1 cellular context compared by ENCODE assay signal in the genomic region with DNA sequence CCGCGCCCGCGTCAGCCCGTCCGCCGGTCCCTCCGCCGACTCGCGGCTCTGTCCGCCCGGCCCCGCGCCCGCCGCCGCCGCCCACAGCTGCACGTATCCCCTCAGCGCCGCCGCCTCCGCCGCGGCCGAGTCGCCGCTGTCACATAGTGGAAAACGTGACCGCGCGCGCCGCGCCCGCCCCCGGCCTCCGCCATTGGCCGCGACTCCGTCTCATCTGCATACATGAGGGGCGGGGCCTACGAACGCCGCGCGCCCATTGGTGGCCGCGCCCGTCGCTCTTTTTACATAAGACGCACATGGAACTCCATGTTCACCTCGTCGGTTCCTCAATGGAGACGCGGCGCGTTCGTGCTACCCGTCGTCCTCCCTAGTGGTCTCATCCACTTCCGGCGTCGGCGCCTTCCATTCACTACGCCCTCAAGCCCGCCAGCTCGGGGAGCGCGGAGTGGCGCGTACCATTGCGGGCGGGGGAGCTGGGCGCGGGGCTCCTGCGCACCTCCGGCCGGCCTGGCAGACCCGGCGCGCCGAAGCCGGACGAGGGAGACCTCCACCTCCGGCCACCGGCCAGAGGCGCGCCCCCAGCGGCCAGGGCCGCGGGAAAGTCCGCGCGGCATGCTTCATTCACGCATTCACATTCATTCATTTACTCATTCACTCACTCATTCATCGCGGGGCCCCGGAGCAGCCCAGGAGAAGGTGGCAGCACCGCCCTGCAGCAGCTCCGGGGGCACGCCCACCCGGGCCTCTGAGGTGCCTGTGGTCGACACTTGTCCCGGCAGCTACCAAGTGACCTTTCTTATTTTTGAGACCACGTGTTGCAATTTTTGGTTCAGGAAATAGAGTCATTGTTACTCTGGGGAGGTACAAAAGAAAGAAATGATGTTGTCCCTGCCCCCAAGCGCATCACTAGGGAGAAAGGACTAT.
A peak's percentile ranks its signal among the peaks of the same experiment; 100 is the strongest.
TF ChIP-seq lines count a peak whose summit lies in the region.

No MANE protein-coding gene starts in this region.

TF ChIP-seq in K562, 482 proteins besides CTCF, POLR2A, EP300 and RAD21 (continued from another document and continues in another):
- TF ChIP-seq POLR2AphosphoS5 (IDR thresholded peaks at IDR 0.05; ENCODE audit: control insufficient read depth, insufficient read depth, low read depth, low read length) (0 out of 2 replicates have a peak, but pooled peaks have one; percentile 1), PTRF (tag; IDR thresholded peaks at IDR 0.05) (no peak), EHMT2 (IDR thresholded peaks at IDR 0.05) (no peak), SUPT5H (IDR thresholded peaks at IDR 0.05) (0 out of 2 replicates have a peak, but pooled peaks have one; percentile 27), HSF4 (CRISPR knock-in tag; IDR thresholded peaks at IDR 0.05; ENCODE audit: borderline replicate concordance) (no peak), PCBP1 (IDR thresholded peaks at IDR 0.05; ENCODE audit: low read depth, low read length, poor library complexity, severe bottlenecking) (peak; percentile 30), HCFC1 (IDR thresholded peaks at IDR 0.05; ENCODE audit: low read depth, low read length) (no peak), ADNP (tag; IDR thresholded peaks at IDR 0.05) (no peak), ZNF3 (CRISPR knock-in tag; IDR thresholded peaks at IDR 0.05) (no peak), CHD2 (IDR thresholded peaks at IDR 0.05; ENCODE audit: low read depth, low read length) (peak; percentile 68), ZNF444 (CRISPR knock-in tag; IDR thresholded peaks at IDR 0.05) (no peak), PHB (CRISPR knock-in tag; IDR thresholded peaks at IDR 0.05) (no peak), NR3C1 (CRISPR knock-in tag; IDR thresholded peaks at IDR 0.05) (no peak), ZNF41 (CRISPR knock-in tag; conservative IDR thresholded peaks at IDR 0.05) (no peak), HNRNPLL (IDR thresholded peaks at IDR 0.05; ENCODE audit: low read depth, low read length, poor library complexity, severe bottlenecking) (peak; percentile 38), FOSL1 (tag; conservative IDR thresholded peaks at IDR 0.05) (peak; percentile 28; the same call in 1 of the 2 replicates), FOXA3 (CRISPR knock-in tag; conservative IDR thresholded peaks at IDR 0.05 in 1 of 2, IDR thresholded peaks at IDR 0.05 in 1 of 2) (no peak), DACH1 (IDR thresholded peaks at IDR 0.05; ENCODE audit: partially characterized antibody) (no peak), RCOR1 (IDR thresholded peaks at IDR 0.05; ENCODE audit: borderline replicate concordance in 1 of 2, low read depth in 2 of 2, low read length in 2 of 2) (no peak), ZNF224 (CRISPR knock-in tag; IDR thresholded peaks at IDR 0.05) (no peak), MED1 (CRISPR knock-in tag; IDR thresholded peaks at IDR 0.05; ENCODE audit: borderline replicate concordance) (no peak), SNIP1 (IDR thresholded peaks at IDR 0.05; ENCODE audit: low read depth) (no peak)
- TF ChIP-seq, protein P1, sequence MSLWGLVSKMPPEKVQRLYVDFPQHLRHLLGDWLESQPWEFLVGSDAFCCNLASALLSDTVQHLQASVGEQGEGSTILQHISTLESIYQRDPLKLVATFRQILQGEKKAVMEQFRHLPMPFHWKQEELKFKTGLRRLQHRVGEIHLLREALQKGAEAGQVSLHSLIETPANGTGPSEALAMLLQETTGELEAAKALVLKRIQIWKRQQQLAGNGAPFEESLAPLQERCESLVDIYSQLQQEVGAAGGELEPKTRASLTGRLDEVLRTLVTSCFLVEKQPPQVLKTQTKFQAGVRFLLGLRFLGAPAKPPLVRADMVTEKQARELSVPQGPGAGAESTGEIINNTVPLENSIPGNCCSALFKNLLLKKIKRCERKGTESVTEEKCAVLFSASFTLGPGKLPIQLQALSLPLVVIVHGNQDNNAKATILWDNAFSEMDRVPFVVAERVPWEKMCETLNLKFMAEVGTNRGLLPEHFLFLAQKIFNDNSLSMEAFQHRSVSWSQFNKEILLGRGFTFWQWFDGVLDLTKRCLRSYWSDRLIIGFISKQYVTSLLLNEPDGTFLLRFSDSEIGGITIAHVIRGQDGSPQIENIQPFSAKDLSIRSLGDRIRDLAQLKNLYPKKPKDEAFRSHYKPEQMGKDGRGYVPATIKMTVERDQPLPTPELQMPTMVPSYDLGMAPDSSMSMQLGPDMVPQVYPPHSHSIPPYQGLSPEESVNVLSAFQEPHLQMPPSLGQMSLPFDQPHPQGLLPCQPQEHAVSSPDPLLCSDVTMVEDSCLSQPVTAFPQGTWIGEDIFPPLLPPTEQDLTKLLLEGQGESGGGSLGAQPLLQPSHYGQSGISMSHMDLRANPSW (CRISPR knock-in tag; IDR thresholded peaks at IDR 0.05) = no peak
- TF ChIP-seq, protein P2, sequence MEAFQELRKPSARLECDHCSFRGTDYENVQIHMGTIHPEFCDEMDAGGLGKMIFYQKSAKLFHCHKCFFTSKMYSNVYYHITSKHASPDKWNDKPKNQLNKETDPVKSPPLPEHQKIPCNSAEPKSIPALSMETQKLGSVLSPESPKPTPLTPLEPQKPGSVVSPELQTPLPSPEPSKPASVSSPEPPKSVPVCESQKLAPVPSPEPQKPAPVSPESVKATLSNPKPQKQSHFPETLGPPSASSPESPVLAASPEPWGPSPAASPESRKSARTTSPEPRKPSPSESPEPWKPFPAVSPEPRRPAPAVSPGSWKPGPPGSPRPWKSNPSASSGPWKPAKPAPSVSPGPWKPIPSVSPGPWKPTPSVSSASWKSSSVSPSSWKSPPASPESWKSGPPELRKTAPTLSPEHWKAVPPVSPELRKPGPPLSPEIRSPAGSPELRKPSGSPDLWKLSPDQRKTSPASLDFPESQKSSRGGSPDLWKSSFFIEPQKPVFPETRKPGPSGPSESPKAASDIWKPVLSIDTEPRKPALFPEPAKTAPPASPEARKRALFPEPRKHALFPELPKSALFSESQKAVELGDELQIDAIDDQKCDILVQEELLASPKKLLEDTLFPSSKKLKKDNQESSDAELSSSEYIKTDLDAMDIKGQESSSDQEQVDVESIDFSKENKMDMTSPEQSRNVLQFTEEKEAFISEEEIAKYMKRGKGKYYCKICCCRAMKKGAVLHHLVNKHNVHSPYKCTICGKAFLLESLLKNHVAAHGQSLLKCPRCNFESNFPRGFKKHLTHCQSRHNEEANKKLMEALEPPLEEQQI (IDR thresholded peaks at IDR 0.05) = no peak
- TF ChIP-seq, protein P3, sequence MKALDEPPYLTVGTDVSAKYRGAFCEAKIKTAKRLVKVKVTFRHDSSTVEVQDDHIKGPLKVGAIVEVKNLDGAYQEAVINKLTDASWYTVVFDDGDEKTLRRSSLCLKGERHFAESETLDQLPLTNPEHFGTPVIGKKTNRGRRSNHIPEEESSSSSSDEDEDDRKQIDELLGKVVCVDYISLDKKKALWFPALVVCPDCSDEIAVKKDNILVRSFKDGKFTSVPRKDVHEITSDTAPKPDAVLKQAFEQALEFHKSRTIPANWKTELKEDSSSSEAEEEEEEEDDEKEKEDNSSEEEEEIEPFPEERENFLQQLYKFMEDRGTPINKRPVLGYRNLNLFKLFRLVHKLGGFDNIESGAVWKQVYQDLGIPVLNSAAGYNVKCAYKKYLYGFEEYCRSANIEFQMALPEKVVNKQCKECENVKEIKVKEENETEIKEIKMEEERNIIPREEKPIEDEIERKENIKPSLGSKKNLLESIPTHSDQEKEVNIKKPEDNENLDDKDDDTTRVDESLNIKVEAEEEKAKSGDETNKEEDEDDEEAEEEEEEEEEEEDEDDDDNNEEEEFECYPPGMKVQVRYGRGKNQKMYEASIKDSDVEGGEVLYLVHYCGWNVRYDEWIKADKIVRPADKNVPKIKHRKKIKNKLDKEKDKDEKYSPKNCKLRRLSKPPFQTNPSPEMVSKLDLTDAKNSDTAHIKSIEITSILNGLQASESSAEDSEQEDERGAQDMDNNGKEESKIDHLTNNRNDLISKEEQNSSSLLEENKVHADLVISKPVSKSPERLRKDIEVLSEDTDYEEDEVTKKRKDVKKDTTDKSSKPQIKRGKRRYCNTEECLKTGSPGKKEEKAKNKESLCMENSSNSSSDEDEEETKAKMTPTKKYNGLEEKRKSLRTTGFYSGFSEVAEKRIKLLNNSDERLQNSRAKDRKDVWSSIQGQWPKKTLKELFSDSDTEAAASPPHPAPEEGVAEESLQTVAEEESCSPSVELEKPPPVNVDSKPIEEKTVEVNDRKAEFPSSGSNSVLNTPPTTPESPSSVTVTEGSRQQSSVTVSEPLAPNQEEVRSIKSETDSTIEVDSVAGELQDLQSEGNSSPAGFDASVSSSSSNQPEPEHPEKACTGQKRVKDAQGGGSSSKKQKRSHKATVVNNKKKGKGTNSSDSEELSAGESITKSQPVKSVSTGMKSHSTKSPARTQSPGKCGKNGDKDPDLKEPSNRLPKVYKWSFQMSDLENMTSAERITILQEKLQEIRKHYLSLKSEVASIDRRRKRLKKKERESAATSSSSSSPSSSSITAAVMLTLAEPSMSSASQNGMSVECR (CRISPR knock-in tag; IDR thresholded peaks at IDR 0.05) = peak; percentile 27; the same call in 1 of the 2 replicates
- TF ChIP-seq, protein P4, sequence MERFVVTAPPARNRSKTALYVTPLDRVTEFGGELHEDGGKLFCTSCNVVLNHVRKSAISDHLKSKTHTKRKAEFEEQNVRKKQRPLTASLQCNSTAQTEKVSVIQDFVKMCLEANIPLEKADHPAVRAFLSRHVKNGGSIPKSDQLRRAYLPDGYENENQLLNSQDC (CRISPR knock-in tag; IDR thresholded peaks at IDR 0.05) = no peak
- TF ChIP-seq, protein P5, sequence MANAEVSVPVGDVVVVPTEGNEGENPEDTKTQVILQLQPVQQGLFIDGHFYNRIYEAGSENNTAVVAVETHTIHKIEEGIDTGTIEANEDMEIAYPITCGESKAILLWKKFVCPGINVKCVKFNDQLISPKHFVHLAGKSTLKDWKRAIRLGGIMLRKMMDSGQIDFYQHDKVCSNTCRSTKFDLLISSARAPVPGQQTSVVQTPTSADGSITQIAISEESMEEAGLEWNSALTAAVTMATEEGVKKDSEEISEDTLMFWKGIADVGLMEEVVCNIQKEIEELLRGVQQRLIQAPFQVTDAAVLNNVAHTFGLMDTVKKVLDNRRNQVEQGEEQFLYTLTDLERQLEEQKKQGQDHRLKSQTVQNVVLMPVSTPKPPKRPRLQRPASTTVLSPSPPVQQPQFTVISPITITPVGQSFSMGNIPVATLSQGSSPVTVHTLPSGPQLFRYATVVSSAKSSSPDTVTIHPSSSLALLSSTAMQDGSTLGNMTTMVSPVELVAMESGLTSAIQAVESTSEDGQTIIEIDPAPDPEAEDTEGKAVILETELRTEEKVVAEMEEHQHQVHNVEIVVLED (CRISPR knock-in tag; IDR thresholded peaks at IDR 0.05) = peak; percentile 44; the same call in 1 of the 2 replicates
- TF ChIP-seq, protein P6, sequence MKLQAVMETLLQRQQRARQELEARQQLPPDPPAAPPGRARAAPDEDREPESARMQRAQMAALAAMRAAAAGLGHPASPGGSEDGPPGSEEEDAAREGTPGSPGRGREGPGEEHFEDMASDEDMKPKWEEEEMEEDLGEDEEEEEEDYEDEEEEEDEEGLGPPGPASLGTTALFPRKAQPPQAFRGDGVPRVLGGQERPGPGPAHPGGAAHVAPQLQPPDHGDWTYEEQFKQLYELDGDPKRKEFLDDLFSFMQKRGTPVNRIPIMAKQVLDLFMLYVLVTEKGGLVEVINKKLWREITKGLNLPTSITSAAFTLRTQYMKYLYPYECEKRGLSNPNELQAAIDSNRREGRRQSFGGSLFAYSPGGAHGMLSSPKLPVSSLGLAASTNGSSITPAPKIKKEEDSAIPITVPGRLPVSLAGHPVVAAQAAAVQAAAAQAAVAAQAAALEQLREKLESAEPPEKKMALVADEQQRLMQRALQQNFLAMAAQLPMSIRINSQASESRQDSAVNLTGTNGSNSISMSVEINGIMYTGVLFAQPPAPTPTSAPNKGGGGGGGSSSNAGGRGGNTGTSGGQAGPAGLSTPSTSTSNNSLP (IDR thresholded peaks at IDR 0.05; ENCODE audit: borderline replicate concordance, low read depth, low read length) = no peak
- TF ChIP-seq, protein P7, sequence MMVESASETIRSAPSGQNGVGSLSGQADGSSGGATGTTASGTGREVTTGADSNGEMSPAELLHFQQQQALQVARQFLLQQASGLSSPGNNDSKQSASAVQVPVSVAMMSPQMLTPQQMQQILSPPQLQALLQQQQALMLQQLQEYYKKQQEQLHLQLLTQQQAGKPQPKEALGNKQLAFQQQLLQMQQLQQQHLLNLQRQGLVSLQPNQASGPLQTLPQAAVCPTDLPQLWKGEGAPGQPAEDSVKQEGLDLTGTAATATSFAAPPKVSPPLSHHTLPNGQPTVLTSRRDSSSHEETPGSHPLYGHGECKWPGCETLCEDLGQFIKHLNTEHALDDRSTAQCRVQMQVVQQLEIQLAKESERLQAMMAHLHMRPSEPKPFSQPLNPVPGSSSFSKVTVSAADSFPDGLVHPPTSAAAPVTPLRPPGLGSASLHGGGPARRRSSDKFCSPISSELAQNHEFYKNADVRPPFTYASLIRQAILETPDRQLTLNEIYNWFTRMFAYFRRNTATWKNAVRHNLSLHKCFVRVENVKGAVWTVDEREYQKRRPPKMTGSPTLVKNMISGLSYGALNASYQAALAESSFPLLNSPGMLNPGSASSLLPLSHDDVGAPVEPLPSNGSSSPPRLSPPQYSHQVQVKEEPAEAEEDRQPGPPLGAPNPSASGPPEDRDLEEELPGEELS (CRISPR knock-in tag; IDR thresholded peaks at IDR 0.05; ENCODE audit: borderline replicate concordance) = no peak
- TF ChIP-seq, protein P8, sequence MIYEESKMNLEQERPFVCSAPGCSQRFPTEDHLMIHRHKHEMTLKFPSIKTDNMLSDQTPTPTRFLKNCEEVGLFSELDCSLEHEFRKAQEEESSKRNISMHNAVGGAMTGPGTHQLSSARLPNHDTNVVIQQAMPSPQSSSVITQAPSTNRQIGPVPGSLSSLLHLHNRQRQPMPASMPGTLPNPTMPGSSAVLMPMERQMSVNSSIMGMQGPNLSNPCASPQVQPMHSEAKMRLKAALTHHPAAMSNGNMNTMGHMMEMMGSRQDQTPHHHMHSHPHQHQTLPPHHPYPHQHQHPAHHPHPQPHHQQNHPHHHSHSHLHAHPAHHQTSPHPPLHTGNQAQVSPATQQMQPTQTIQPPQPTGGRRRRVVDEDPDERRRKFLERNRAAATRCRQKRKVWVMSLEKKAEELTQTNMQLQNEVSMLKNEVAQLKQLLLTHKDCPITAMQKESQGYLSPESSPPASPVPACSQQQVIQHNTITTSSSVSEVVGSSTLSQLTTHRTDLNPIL (CRISPR knock-in tag; IDR thresholded peaks at IDR 0.05) = no peak
- TF ChIP-seq, protein P9, sequence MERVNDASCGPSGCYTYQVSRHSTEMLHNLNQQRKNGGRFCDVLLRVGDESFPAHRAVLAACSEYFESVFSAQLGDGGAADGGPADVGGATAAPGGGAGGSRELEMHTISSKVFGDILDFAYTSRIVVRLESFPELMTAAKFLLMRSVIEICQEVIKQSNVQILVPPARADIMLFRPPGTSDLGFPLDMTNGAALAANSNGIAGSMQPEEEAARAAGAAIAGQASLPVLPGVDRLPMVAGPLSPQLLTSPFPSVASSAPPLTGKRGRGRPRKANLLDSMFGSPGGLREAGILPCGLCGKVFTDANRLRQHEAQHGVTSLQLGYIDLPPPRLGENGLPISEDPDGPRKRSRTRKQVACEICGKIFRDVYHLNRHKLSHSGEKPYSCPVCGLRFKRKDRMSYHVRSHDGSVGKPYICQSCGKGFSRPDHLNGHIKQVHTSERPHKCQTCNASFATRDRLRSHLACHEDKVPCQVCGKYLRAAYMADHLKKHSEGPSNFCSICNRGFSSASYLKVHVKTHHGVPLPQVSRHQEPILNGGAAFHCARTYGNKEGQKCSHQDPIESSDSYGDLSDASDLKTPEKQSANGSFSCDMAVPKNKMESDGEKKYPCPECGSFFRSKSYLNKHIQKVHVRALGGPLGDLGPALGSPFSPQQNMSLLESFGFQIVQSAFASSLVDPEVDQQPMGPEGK (CRISPR knock-in tag; IDR thresholded peaks at IDR 0.05; ENCODE audit: borderline replicate concordance) = no peak
